In the genomic region with DNA sequence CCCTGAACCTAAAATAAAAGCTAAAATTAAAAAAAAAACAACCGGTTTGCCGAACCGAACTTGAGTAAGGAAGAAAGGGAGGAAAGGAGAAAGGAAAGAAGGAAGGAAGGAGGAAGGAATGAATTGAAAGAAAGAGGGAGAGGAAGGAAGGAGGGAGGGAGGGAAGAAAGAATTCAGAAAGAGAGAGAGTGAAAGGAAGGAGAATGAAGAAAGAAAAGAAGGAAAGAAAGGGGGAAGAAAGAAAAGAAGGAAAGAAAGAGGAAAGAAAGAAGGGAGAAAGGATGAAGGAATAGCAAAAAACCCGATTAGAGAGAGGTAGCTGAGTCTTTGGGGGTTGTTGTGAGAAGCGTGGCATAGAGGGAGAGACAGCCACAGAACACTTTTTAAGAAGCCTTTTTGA, we compare ENCODE assay signal across 26 cellular contexts.
A peak's percentile ranks its signal among the peaks of the same experiment; 100 is the strongest.
DNase-seq lines count a peak whose midpoint lies in the region; TF ChIP-seq lines count a peak whose summit lies in the region.
"Had no signal": no experiment of that assay in that cellular context is flagged by ENCODE, and none has a peak within 500 bp of the region (broad histone marks: within the 10 kb centered on the region; RNA-seq: fewer than 3 reads in every experiment).

No MANE protein-coding gene starts in this region.

- no peak overlapping the region for H2AK5ac ChIP-seq in mesenchymal stem cell (ENCODE audit: low read length, severe bottlenecking)

- peaks cover 13% of the 10 kb centered on the region for H3K4me1 ChIP-seq in left ventricle myocardium inferior
- peaks cover 8% of the 10 kb centered on the region for H3K4me1 ChIP-seq in adipocyte (ENCODE audit: control insufficient read depth, insufficient read depth, low read length)
- no peaks in the 10 kb centered on the region for H3K4me1 ChIP-seq in mesenchymal stem cell (ENCODE audit: control insufficient read depth, insufficient read depth, low read depth, low read length)
- H3K4me1 ChIP-seq: BE2C, BLaER1 had no signal

- H3K9me3 Mint-ChIP-seq in T-helper 1 cell treated with Interleukin-12 subunit alpha and Interleukin-12 subunit beta and Interleukin-4 antibody, amounts not matched to agents 30 μg/mL and 1 μg/mL, for 36 hours = no peaks in the 10 kb centered on the region
- H3K9me3 Mint-ChIP-seq: CD4-positive, alpha-beta memory T cell; CD4-positive, CD25-positive, alpha-beta regulatory T cell; CD8-positive, alpha-beta memory T cell had no signal

- H2BK15ac ChIP-seq in mesenchymal stem cell (ENCODE audit: low read depth, poor library complexity, severe bottlenecking) = no peak overlapping the region

- no peak overlapping the region for H4K91ac ChIP-seq in mesenchymal stem cell (ENCODE audit: low read length)

- no peak overlapping the region for H3K4me3 Mint-ChIP-seq in T-helper 1 cell treated with Interleukin-12 subunit alpha and Interleukin-12 subunit beta and Interleukin-4 antibody, amounts not matched to agents 30 μg/mL and 1 μg/mL, for 36 hours
- H3K4me3 Mint-ChIP-seq: CD14-positive monocyte; CD4-positive, alpha-beta memory T cell; CD4-positive, CD25-positive, alpha-beta regulatory T cell; CD8-positive, alpha-beta memory T cell had no signal

- no peak for DNase-seq in T-helper 1 cell
- DNase-seq in left ventricle myocardium inferior = no peak
- DNase-seq in cardiac septum (ENCODE audit: low spot score) = no peak
- DNase-seq in adipocyte (ENCODE audit: low read depth) = no peak
- no peak for DNase-seq in mesenchymal stem cell
- no peak for DNase-seq in NCI-H2196 (lab: John Stamatoyannopoulos, UW; ENCODE audit: unreplicated experiment)
- no peak for DNase-seq in activated effector memory CD4-positive, alpha-beta T cell treated with anti-CD3 and anti-CD28 coated beads, Interleukin-2, amount 50 U/mL, for 16 hours
- DNase-seq: 8988T; ACHN; BE2C; C1 segment of cervical spinal cord; CD4-positive, alpha-beta memory T cell; CD4-positive, CD25-positive, alpha-beta regulatory T cell; CD8-positive, alpha-beta memory T cell; COR-L47; DMS 273 treated with DMSO at 0.1 percent for 48 hours; DMS153; DMS53; DMS79; DND-41; EL; GDM1 had no signal

- no peaks in the 10 kb centered on the region for H3K27me3 Mint-ChIP-seq in T-helper 1 cell treated with Interleukin-12 subunit alpha and Interleukin-12 subunit beta and Interleukin-4 antibody, amounts not matched to agents 30 μg/mL and 1 μg/mL, for 36 hours (ENCODE audit: low read depth)

- no peak overlapping the region for H2BK120ac ChIP-seq in mesenchymal stem cell (ENCODE audit: low read depth, low read length)

- peak overlapping the region; percentile 8 for H3K27ac Mint-ChIP-seq in T-helper 1 cell treated with Interleukin-12 subunit alpha and Interleukin-12 subunit beta and Interleukin-4 antibody, amounts not matched to agents 30 μg/mL and 1 μg/mL, for 36 hours
- H3K27ac Mint-ChIP-seq: CD14-positive monocyte; CD4-positive, alpha-beta memory T cell; CD4-positive, CD25-positive, alpha-beta regulatory T cell had no signal

- H3K27me3 ChIP-seq in left ventricle myocardium inferior (ENCODE audit: low read depth) = no peaks in the 10 kb centered on the region
- H3K27me3 ChIP-seq in adipocyte (replicated peaks; ENCODE audit: control insufficient read depth, insufficient read depth, low read length) = peaks cover 3% of the 10 kb centered on the region
- peaks cover 3 to 7% of the 10 kb centered on the region in 2 experiments for H3K27me3 ChIP-seq in mesenchymal stem cell (ENCODE audit: control insufficient read depth in 1 of 2, insufficient read depth in 1 of 2, low read length in 2 of 2)
- H3K27me3 ChIP-seq: BE2C, BLaER1 had no signal

- H2BK12ac ChIP-seq in mesenchymal stem cell (ENCODE audit: low read length in 2 of 2) = no peak overlapping the region

- H3K27ac ChIP-seq in left ventricle myocardium inferior (replicated peaks) (peak overlapping the region; percentile 12), mesenchymal stem cell (ENCODE audit: low read length, poor library complexity, severe bottlenecking) (no peak overlapping the region)
- H3K27ac ChIP-seq: BLaER1 had no signal

- H2BK5ac ChIP-seq in mesenchymal stem cell (ENCODE audit: low read depth, low read length, poor library complexity, severe bottlenecking) = no peak overlapping the region

- H3K36me3 Mint-ChIP-seq in T-helper 1 cell treated with Interleukin-12 subunit alpha and Interleukin-12 subunit beta and Interleukin-4 antibody, amounts not matched to agents 30 μg/mL and 1 μg/mL, for 36 hours (ENCODE audit: low read depth) = no peaks in the 10 kb centered on the region
- H3K36me3 Mint-ChIP-seq: CD14-positive monocyte; CD4-positive, alpha-beta memory T cell; CD4-positive, CD25-positive, alpha-beta regulatory T cell had no signal

- intact Hi-C loops in left ventricle myocardium inferior (cut with micrococcal nuclease) (no loop called here), cardiac septum (cut with DNase I) (no loop called here)

- H3K18ac ChIP-seq in mesenchymal stem cell (ENCODE audit: low read depth in 1 of 2, low read length in 2 of 2) = no peak overlapping the region

- no peak overlapping the region for H4K8ac ChIP-seq in mesenchymal stem cell (ENCODE audit: low read length)

- no peak for TF ChIP-seq CTCF in left ventricle myocardium inferior (IDR thresholded peaks at IDR 0.05; ENCODE audit: borderline replicate concordance)

- H3K9me3 ChIP-seq in left ventricle myocardium inferior (replicated peaks) (no peaks in the 10 kb centered on the region), adipocyte (ENCODE audit: control insufficient read depth, low read length) (no peaks in the 10 kb centered on the region), mesenchymal stem cell (ENCODE audit: control insufficient read depth, low read length) (no peaks in the 10 kb centered on the region)
- H3K9me3 ChIP-seq: BE2C, BLaER1 had no signal

- no peak overlapping the region for H2AFZ ChIP-seq in mesenchymal stem cell (ENCODE audit: low read depth, low read length)

- H3K9ac ChIP-seq in adipocyte (ENCODE audit: low read length) (peak overlapping the region; percentile 18), mesenchymal stem cell (ENCODE audit: low read length) (peak overlapping the region; percentile 34)
- H3K9ac ChIP-seq: BLaER1 had no signal

- H3K23ac ChIP-seq in mesenchymal stem cell (ENCODE audit: low read length in 2 of 2) = no peak overlapping the region

- H3K79me1 ChIP-seq in mesenchymal stem cell (replicated peaks; ENCODE audit: low read length, poor library complexity, severe bottlenecking) = no peaks in the 10 kb centered on the region

- no peaks in the 10 kb centered on the region for H3K36me3 ChIP-seq in left ventricle myocardium inferior
- H3K36me3 ChIP-seq in adipocyte (ENCODE audit: control insufficient read depth, insufficient read depth, low read length, severe bottlenecking) = no peaks in the 10 kb centered on the region
- H3K36me3 ChIP-seq in mesenchymal stem cell (ENCODE audit: control insufficient read depth in 1 of 2, insufficient read depth in 2 of 2, low read depth in 1 of 2, low read length in 2 of 2) = no peaks in the 10 kb centered on the region
- H3K36me3 ChIP-seq: BE2C, BLaER1 had no signal

- 96% methylated on average over 4 of the region's 5 CpGs for WGBS in mesenchymal stem cell

- no peak overlapping the region for H3K14ac ChIP-seq in mesenchymal stem cell (ENCODE audit: low read length in 2 of 2)

- H3K4me1 Mint-ChIP-seq in T-helper 1 cell treated with Interleukin-12 subunit alpha and Interleukin-12 subunit beta and Interleukin-4 antibody, amounts not matched to agents 30 μg/mL and 1 μg/mL, for 36 hours (ENCODE audit: low read depth) = no peaks in the 10 kb centered on the region
- H3K4me1 Mint-ChIP-seq: CD14-positive monocyte; CD4-positive, alpha-beta memory T cell; CD4-positive, CD25-positive, alpha-beta regulatory T cell; CD8-positive, alpha-beta memory T cell had no signal

- no peak overlapping the region for H3K4me3 ChIP-seq in left ventricle myocardium inferior
- H3K4me3 ChIP-seq in adipocyte (ENCODE audit: low read length) = no peak overlapping the region
- H3K4me3 ChIP-seq in mesenchymal stem cell (ENCODE audit: insufficient read depth in 1 of 2, low read depth in 1 of 2, low read length in 2 of 2) = no peak overlapping the region
- H3K4me3 ChIP-seq: BLaER1, GM12878 had no signal

- H3K4ac ChIP-seq in mesenchymal stem cell (ENCODE audit: low read depth in 1 of 2, low read length in 2 of 2) = no peak overlapping the region

- no peak overlapping the region for H3K4me2 ChIP-seq in mesenchymal stem cell (ENCODE audit: low read length, poor library complexity, severe bottlenecking)
- H3K4me2 ChIP-seq: BLaER1 had no signal
